Comparison of ENCODE assay signal across 3 cellular contexts in the genomic region with DNA sequence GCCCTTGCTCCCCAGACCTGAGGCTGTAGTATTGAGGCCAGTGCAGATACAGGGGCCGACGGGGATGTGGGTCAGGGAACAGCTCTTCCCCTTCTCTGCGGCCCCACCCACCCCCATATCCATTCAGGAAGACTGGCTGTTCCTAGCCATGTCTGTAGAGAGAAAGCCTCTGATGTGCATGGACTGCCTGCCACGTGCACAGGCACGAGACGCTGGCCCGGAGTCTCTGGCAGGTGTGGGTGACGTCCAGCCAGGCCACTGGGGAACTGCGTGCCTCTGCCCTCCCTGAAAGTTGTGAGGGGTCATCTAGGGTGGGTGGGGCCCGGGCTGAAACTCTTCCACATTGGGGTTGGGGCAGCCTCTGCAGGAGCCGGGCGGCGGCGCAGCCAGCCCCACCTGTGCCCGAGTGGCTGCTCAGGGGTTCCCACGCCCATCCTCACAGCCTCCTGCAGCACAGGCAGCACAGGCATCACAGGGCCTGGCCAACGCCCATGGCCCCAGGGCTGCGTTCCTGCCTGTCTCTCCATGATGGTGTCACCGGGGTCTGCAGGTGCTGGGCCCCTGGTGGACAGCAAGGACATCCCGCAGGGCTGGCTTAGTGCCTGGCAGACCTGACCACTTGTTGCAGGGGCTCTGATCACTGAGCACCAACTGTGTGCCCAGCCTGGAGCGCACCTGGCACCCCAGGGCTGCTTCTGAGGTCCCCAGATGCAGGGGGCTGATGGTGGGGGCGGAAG.
TF ChIP-seq lines count a peak whose summit lies in the region.

No MANE protein-coding gene starts in this region.

TF ChIP-seq in SK-N-SH treated with all-trans-retinoic acid at 6 μM for 48 hours, 23 proteins besides CTCF, POLR2A, EP300 and RAD21:
- TF ChIP-seq, protein P1, sequence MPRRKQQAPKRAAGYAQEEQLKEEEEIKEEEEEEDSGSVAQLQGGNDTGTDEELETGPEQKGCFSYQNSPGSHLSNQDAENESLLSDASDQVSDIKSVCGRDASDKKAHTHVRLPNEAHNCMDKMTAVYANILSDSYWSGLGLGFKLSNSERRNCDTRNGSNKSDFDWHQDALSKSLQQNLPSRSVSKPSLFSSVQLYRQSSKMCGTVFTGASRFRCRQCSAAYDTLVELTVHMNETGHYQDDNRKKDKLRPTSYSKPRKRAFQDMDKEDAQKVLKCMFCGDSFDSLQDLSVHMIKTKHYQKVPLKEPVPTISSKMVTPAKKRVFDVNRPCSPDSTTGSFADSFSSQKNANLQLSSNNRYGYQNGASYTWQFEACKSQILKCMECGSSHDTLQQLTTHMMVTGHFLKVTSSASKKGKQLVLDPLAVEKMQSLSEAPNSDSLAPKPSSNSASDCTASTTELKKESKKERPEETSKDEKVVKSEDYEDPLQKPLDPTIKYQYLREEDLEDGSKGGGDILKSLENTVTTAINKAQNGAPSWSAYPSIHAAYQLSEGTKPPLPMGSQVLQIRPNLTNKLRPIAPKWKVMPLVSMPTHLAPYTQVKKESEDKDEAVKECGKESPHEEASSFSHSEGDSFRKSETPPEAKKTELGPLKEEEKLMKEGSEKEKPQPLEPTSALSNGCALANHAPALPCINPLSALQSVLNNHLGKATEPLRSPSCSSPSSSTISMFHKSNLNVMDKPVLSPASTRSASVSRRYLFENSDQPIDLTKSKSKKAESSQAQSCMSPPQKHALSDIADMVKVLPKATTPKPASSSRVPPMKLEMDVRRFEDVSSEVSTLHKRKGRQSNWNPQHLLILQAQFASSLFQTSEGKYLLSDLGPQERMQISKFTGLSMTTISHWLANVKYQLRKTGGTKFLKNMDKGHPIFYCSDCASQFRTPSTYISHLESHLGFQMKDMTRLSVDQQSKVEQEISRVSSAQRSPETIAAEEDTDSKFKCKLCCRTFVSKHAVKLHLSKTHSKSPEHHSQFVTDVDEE (CRISPR knock-in tag; IDR thresholded peaks at IDR 0.05), result no peak
- TF ChIP-seq ZC3H10 (CRISPR knock-in tag; IDR thresholded peaks at IDR 0.05) (no peak), SNAI2 (CRISPR knock-in tag; IDR thresholded peaks at IDR 0.05) (no peak), GLIS3 (CRISPR knock-in tag; IDR thresholded peaks at IDR 0.05) (no peak), OSR1 (CRISPR knock-in tag; IDR thresholded peaks at IDR 0.05) (no peak), PPARA (CRISPR knock-in tag; IDR thresholded peaks at IDR 0.05; ENCODE audit: borderline replicate concordance) (no peak), BACH2 (CRISPR knock-in tag; IDR thresholded peaks at IDR 0.05; ENCODE audit: borderline replicate concordance) (no peak), ZNF565 (CRISPR knock-in tag; conservative IDR thresholded peaks at IDR 0.05; ENCODE audit: low read depth) (no peak), ZNF70 (CRISPR knock-in tag; IDR thresholded peaks at IDR 0.05) (no peak)
- TF ChIP-seq, protein P2, sequence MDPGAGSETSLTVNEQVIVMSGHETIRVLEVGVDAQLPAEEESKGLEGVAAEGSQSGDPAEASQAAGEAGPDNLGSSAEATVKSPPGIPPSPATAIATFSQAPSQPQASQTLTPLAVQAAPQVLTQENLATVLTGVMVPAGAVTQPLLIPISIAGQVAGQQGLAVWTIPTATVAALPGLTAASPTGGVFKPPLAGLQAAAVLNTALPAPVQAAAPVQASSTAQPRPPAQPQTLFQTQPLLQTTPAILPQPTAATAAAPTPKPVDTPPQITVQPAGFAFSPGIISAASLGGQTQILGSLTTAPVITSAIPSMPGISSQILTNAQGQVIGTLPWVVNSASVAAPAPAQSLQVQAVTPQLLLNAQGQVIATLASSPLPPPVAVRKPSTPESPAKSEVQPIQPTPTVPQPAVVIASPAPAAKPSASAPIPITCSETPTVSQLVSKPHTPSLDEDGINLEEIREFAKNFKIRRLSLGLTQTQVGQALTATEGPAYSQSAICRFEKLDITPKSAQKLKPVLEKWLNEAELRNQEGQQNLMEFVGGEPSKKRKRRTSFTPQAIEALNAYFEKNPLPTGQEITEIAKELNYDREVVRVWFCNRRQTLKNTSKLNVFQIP (CRISPR knock-in tag; IDR thresholded peaks at IDR 0.05; ENCODE audit: borderline replicate concordance, low read depth), result no peak
TF ChIP-seq in SK-N-SH treated with all-trans-retinoic acid at 6 μM for 48 hours: peak in this region for 0.

TF ChIP-seq in SK-N-SH, 30 proteins besides CTCF, POLR2A, EP300 and RAD21:
- TF ChIP-seq MXI1 (IDR thresholded peaks at IDR 0.05; ENCODE audit: low read depth, low read length) (no peak), FOXM1 (IDR thresholded peaks at IDR 0.05; ENCODE audit: low read depth) (no peak), JUND (IDR thresholded peaks at IDR 0.05) (no peak), FOXJ3 (CRISPR knock-in tag; IDR thresholded peaks at IDR 0.05) (no peak), EZH2phosphoT487 (IDR thresholded peaks at IDR 0.05; ENCODE audit: borderline replicate concordance, low read depth) (no peak), NFIC (IDR thresholded peaks at IDR 0.05; ENCODE audit: borderline replicate concordance) (no peak), FOSL2 (IDR thresholded peaks at IDR 0.05; ENCODE audit: borderline replicate concordance, low read depth) (no peak), TAF1 (IDR thresholded peaks at IDR 0.05; ENCODE audit: borderline replicate concordance, low read depth, low read length) (no peak), TEAD4 (IDR thresholded peaks at IDR 0.05; ENCODE audit: borderline replicate concordance, insufficient read depth) (no peak), RFX5 (IDR thresholded peaks at IDR 0.05; ENCODE audit: low read length) (no peak), TCF12 (IDR thresholded peaks at IDR 0.05) (no peak), POLR2AphosphoS5 (IDR thresholded peaks at IDR 0.05; ENCODE audit: low read depth, low read length) (no peak), GATA2 (CRISPR knock-in tag; IDR thresholded peaks at IDR 0.05) (no peak)
- TF ChIP-seq, protein P3, sequence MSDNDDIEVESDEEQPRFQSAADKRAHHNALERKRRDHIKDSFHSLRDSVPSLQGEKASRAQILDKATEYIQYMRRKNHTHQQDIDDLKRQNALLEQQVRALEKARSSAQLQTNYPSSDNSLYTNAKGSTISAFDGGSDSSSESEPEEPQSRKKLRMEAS (IDR thresholded peaks at IDR 0.05; ENCODE audit: low read depth), result no peak
- TF ChIP-seq, protein P4, sequence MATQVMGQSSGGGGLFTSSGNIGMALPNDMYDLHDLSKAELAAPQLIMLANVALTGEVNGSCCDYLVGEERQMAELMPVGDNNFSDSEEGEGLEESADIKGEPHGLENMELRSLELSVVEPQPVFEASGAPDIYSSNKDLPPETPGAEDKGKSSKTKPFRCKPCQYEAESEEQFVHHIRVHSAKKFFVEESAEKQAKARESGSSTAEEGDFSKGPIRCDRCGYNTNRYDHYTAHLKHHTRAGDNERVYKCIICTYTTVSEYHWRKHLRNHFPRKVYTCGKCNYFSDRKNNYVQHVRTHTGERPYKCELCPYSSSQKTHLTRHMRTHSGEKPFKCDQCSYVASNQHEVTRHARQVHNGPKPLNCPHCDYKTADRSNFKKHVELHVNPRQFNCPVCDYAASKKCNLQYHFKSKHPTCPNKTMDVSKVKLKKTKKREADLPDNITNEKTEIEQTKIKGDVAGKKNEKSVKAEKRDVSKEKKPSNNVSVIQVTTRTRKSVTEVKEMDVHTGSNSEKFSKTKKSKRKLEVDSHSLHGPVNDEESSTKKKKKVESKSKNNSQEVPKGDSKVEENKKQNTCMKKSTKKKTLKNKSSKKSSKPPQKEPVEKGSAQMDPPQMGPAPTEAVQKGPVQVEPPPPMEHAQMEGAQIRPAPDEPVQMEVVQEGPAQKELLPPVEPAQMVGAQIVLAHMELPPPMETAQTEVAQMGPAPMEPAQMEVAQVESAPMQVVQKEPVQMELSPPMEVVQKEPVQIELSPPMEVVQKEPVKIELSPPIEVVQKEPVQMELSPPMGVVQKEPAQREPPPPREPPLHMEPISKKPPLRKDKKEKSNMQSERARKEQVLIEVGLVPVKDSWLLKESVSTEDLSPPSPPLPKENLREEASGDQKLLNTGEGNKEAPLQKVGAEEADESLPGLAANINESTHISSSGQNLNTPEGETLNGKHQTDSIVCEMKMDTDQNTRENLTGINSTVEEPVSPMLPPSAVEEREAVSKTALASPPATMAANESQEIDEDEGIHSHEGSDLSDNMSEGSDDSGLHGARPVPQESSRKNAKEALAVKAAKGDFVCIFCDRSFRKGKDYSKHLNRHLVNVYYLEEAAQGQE (IDR thresholded peaks at IDR 0.05; ENCODE audit: low read depth, low read length), result no peak
- TF ChIP-seq, protein P5, sequence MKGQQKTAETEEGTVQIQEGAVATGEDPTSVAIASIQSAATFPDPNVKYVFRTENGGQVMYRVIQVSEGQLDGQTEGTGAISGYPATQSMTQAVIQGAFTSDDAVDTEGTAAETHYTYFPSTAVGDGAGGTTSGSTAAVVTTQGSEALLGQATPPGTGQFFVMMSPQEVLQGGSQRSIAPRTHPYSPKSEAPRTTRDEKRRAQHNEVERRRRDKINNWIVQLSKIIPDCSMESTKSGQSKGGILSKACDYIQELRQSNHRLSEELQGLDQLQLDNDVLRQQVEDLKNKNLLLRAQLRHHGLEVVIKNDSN (IDR thresholded peaks at IDR 0.05; ENCODE audit: borderline replicate concordance, low read depth), result no peak
- TF ChIP-seq, protein P6, sequence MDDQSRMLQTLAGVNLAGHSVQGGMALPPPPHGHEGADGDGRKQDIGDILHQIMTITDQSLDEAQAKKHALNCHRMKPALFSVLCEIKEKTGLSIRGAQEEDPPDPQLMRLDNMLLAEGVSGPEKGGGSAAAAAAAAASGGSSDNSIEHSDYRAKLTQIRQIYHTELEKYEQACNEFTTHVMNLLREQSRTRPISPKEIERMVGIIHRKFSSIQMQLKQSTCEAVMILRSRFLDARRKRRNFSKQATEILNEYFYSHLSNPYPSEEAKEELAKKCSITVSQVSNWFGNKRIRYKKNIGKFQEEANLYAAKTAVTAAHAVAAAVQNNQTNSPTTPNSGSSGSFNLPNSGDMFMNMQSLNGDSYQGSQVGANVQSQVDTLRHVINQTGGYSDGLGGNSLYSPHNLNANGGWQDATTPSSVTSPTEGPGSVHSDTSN (IDR thresholded peaks at IDR 0.05), result no peak

TF ChIP-seq in K562, 482 proteins besides CTCF, POLR2A, EP300 and RAD21:
- peak; percentile 62 for TF ChIP-seq BHLHE40 (IDR thresholded peaks at IDR 0.05; ENCODE audit: low read length)
- TF ChIP-seq, protein P7, sequence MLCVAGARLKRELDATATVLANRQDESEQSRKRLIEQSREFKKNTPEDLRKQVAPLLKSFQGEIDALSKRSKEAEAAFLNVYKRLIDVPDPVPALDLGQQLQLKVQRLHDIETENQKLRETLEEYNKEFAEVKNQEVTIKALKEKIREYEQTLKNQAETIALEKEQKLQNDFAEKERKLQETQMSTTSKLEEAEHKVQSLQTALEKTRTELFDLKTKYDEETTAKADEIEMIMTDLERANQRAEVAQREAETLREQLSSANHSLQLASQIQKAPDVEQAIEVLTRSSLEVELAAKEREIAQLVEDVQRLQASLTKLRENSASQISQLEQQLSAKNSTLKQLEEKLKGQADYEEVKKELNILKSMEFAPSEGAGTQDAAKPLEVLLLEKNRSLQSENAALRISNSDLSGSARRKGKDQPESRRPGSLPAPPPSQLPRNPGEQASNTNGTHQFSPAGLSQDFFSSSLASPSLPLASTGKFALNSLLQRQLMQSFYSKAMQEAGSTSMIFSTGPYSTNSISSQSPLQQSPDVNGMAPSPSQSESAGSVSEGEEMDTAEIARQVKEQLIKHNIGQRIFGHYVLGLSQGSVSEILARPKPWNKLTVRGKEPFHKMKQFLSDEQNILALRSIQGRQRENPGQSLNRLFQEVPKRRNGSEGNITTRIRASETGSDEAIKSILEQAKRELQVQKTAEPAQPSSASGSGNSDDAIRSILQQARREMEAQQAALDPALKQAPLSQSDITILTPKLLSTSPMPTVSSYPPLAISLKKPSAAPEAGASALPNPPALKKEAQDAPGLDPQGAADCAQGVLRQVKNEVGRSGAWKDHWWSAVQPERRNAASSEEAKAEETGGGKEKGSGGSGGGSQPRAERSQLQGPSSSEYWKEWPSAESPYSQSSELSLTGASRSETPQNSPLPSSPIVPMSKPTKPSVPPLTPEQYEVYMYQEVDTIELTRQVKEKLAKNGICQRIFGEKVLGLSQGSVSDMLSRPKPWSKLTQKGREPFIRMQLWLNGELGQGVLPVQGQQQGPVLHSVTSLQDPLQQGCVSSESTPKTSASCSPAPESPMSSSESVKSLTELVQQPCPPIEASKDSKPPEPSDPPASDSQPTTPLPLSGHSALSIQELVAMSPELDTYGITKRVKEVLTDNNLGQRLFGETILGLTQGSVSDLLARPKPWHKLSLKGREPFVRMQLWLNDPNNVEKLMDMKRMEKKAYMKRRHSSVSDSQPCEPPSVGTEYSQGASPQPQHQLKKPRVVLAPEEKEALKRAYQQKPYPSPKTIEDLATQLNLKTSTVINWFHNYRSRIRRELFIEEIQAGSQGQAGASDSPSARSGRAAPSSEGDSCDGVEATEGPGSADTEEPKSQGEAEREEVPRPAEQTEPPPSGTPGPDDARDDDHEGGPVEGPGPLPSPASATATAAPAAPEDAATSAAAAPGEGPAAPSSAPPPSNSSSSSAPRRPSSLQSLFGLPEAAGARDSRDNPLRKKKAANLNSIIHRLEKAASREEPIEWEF (CRISPR knock-in tag; IDR thresholded peaks at IDR 0.05), result no peak
